ENCODE assay signal across 12 cellular contexts in the genomic region with DNA sequence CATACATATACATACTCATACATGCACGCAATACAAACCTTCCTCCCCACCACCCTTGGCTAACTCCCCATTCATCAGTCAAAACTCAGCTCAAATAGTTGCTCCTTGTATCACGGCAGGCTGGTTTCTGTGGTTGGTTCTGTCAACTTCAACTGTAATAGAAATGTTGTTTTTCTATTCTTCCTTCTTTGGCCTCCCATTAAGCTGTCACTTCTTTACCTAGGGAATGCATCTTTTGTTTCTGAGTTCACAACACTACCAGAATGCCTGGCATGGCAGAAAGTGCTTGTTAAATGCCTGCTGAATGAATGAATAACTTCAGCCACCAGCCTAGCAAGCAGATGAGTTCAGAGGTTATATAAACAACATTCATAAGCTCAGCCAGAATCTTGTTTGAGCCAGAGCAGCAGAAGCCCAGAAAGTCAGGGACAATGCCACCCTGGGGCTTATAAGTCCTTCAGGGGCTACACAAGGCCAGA.
A peak's percentile ranks its signal among the peaks of the same experiment; 100 is the strongest.
DNase-seq lines count a peak whose midpoint lies in the region; ATAC-seq and TF ChIP-seq lines count a peak whose summit lies in the region.
"Had no signal": no experiment of that assay in that cellular context is flagged by ENCODE, and none has a peak within 500 bp of the region (broad histone marks: within the 10 kb centered on the region; RNA-seq: fewer than 3 reads in every experiment).

No MANE protein-coding gene starts in this region.

- H3K27ac ChIP-seq in osteoblast (ENCODE audit: low read depth, low read length) (peak overlapping the region; percentile 94), aorta (ENCODE audit: low read depth in 1 of 2, low read length in 2 of 2) (no peak overlapping the region)
- H3K27ac ChIP-seq: PC-9, prostate gland had no signal

- WGBS in aorta, 2 donors, result 86 to 87% methylated on average over 2 of the region's 2 CpGs

- no peaks in the 10 kb centered on the region for H4K20me1 ChIP-seq in osteoblast (ENCODE audit: insufficient read depth, low read length)

- H3K4me1 ChIP-seq in osteoblast (ENCODE audit: insufficient read depth, low read length), result peaks cover 27% of the 10 kb centered on the region
- no peaks in the 10 kb centered on the region for H3K4me1 ChIP-seq in aorta (ENCODE audit: control insufficient read depth in 1 of 2, insufficient read depth in 2 of 2, low read length in 2 of 2)
- H3K4me1 ChIP-seq: prostate gland had no signal

- no peaks in the 10 kb centered on the region for H3K36me3 ChIP-seq in osteoblast (ENCODE audit: insufficient read depth, low read length)
- no peaks in the 10 kb centered on the region for H3K36me3 ChIP-seq in aorta (ENCODE audit: control insufficient read depth in 1 of 2, insufficient read depth in 2 of 2, low read length in 1 of 2)
- H3K36me3 ChIP-seq: prostate gland had no signal

- in situ Hi-C loops in astrocyte of the spinal cord (cut with HindIII; ENCODE audit: low sequenced_read_pairs), result no loop called here

- peak overlapping the region; percentile 64 for H2AFZ ChIP-seq in osteoblast (ENCODE audit: low read length)
- H2AFZ ChIP-seq: PC-9 had no signal

- ATAC-seq in GM18870 (IDR thresholded peaks at IDR 0.05; ENCODE audit: unreplicated experiment) (peak; percentile 78), HG02938 (IDR thresholded peaks at IDR 0.05; ENCODE audit: unreplicated experiment) (peak; percentile 79), HG02763 (IDR thresholded peaks at IDR 0.05; ENCODE audit: unreplicated experiment) (no peak), aorta (ENCODE audit: low FRiP score) (no peak)

- no peaks in the 10 kb centered on the region for H3K9me3 ChIP-seq in osteoblast (ENCODE audit: low read depth, low read length)
- no peaks in the 10 kb centered on the region for H3K9me3 ChIP-seq in aorta (ENCODE audit: control insufficient read depth, low read length)
- H3K9me3 ChIP-seq: prostate gland had no signal

- H3K27me3 ChIP-seq in osteoblast (ENCODE audit: insufficient read depth, low read length) (no peaks in the 10 kb centered on the region), aorta (ENCODE audit: control insufficient read depth in 1 of 2, insufficient read depth in 2 of 2, low read length in 1 of 2) (no peaks in the 10 kb centered on the region)

- no peaks in the 10 kb centered on the region for H3K79me2 ChIP-seq in osteoblast (ENCODE audit: insufficient read depth, low read length)

- TF ChIP-seq CTCF in astrocyte of the spinal cord (IDR thresholded peaks at IDR 0.05; ENCODE audit: low read depth, low read length) (no peak), osteoblast (IDR thresholded peaks at IDR 0.05; ENCODE audit: extremely low read depth, low read depth, low read length) (no peak)

- intact Hi-C loops in posterior vena cava (cut with DNase I), result no loop called here
- intact Hi-C loops in aorta (cut with DNase I), result no loop called here

- H3K4me3 ChIP-seq in astrocyte of the spinal cord (ENCODE audit: low read depth, low read length) (no peak overlapping the region), osteoblast (ENCODE audit: insufficient read depth, low read length) (no peak overlapping the region), aorta (ENCODE audit: low read length in 2 of 2) (no peak overlapping the region)
- H3K4me3 ChIP-seq: PC-9, prostate gland had no signal

- DNase-seq in astrocyte of the spinal cord (ENCODE audit: low read depth, low spot score), result peak; percentile 53
- DNase-seq in osteoblast (ENCODE audit: insufficient read length, low spot score, missing footprints), result peak; percentile 44
- DNase-seq in NCI-H748 treated with DMSO at 0.1 percent for 48 hours (lab: John Stamatoyannopoulos, UW), result no peak
- DNase-seq in posterior vena cava (ENCODE audit: low spot score), result no peak
- DNase-seq in aorta, result no peak
- DNase-seq: activated effector memory CD4-positive, alpha-beta T cell treated with Interleukin-2 at 50 U/mL for 16 hours; NCI-H1436 treated with DMSO at 0.1 percent for 48 hours; PC-9 had no signal

- H3K4me2 ChIP-seq in osteoblast (ENCODE audit: insufficient read depth, low read length), result peak overlapping the region; percentile 51
- H3K4me2 ChIP-seq: PC-9 had no signal

Comparison
In these comparisons a context has a peak if more than half of its experiments do, and no peak if none do; other contexts are left out.
1. ATAC-seq: peak in GM18870 (single experiment) and HG02938 (single experiment); none in HG02763 (single experiment) and aorta (single experiment).
2. DNase-seq: peak in astrocyte of the spinal cord (single experiment) and osteoblast (single experiment); none in NCI-H748 treated with DMSO at 0.1 percent for 48 hours (single experiment), posterior vena cava (single experiment) and aorta (0 of 2).